In genomic region chr9:121599872-121600585, GRCh38 we compare ENCODE assay signal across 10 cellular contexts. TPM values are rescaled to one million over a fixed set of nuclear protein-coding genes. Genes with fewer than 3 reads are reported as not detected.
DNase-seq lines count a peak whose midpoint lies in the region; ATAC-seq, FAIRE-seq and TF ChIP-seq lines count a peak whose summit lies in the region.
"Had no signal": no experiment of that assay in that cellular context is flagged by ENCODE, and none has a peak within 500 bp of the region (broad histone marks: within the 10 kb centered on the region; RNA-seq: fewer than 3 reads in every experiment).

No MANE protein-coding gene starts in this region.

- peak overlapping the region; percentile 59 to 79 (median 72) for H3K4me3 ChIP-seq in breast epithelium
- H3K4me3 ChIP-seq in subcutaneous abdominal adipose tissue (ENCODE audit: low read depth in 1 of 5, low read length in 5 of 5), result peak overlapping the region; percentile 54 to 72 (median 69)

- H3K9me3 ChIP-seq in breast epithelium, result no peaks in the 10 kb centered on the region
- H3K9me3 ChIP-seq in subcutaneous abdominal adipose tissue (ENCODE audit: control insufficient read depth in 5 of 5, low read length in 5 of 5), result peaks cover 0 to 5% (median 4%) of the 10 kb centered on the region in 5 donors

- H3K9ac ChIP-seq in subcutaneous abdominal adipose tissue (ENCODE audit: low read length in 5 of 5), result peak overlapping the region in 4 of 5 donors; percentile 58 to 85 (median 76)

- no peak overlapping the region for H3K27ac Mint-ChIP-seq in HFFc6
- H3K27ac Mint-ChIP-seq: activated CD4-positive, alpha-beta memory T cell treated with anti-CD3 and anti-CD28 coated beads for 36 hours had no signal

- peak overlapping the region; percentile 62 for H3K4me3 Mint-ChIP-seq in HFFc6
- H3K4me3 Mint-ChIP-seq: activated CD4-positive, alpha-beta memory T cell treated with anti-CD3 and anti-CD28 coated beads for 36 hours had no signal

- DNase-seq in HFFc6 (no peak), breast epithelium (ENCODE audit: low spot score in 2 of 2) (peak in 1 of 2 donors; percentile 22), left lobe of liver (ENCODE audit: low spot score) (no peak), H54 (ENCODE audit: insufficient read length, low spot score) (no peak)
- no peak for DNase-seq in effector CD4-positive, alpha-beta T cell
- DNase-seq: activated CD4-positive, alpha-beta memory T cell treated with anti-CD3 and anti-CD28 coated beads for 36 hours had no signal

- peaks cover 33% of the 10 kb centered on the region for H3K4me1 Mint-ChIP-seq in HFFc6 (ENCODE audit: low read depth)

- FAIRE-seq in H54 (lab: Jason Lieb, UNC), result no peak

- peak; percentile 23 for ATAC-seq in left lobe of liver
- no peak for ATAC-seq in HG03135 (IDR thresholded peaks at IDR 0.05; ENCODE audit: unreplicated experiment)
- ATAC-seq in HG03432 (IDR thresholded peaks at IDR 0.05; ENCODE audit: unreplicated experiment), result no peak

- no peaks in the 10 kb centered on the region for H3K27me3 ChIP-seq in breast epithelium
- H3K27me3 ChIP-seq in subcutaneous abdominal adipose tissue (ENCODE audit: control insufficient read depth in 5 of 5, insufficient read depth in 4 of 5, low read length in 5 of 5), result peaks cover 0 to 5% (median 0%) of the 10 kb centered on the region in 5 donors

- H3K36me3 ChIP-seq in breast epithelium (no peaks in the 10 kb centered on the region), subcutaneous abdominal adipose tissue (ENCODE audit: control insufficient read depth in 5 of 5, insufficient read depth in 5 of 5, low read length in 5 of 5) (no peaks in the 10 kb centered on the region)

- no peaks in the 10 kb centered on the region for H3K36me3 Mint-ChIP-seq in HFFc6 (ENCODE audit: low read depth)
- H3K36me3 Mint-ChIP-seq: activated CD4-positive, alpha-beta memory T cell treated with anti-CD3 and anti-CD28 coated beads for 36 hours had no signal

- intact Hi-C loops in breast epithelium (cut with DNase I; ENCODE audit: low total_unique reads), result no loop called here

- peaks cover 6 to 8% of the 10 kb centered on the region in 2 donors for H3K4me1 ChIP-seq in breast epithelium
- H3K4me1 ChIP-seq in subcutaneous abdominal adipose tissue (ENCODE audit: control insufficient read depth in 5 of 5, insufficient read depth in 5 of 5, low read length in 5 of 5), result peaks cover 12 to 55% (median 50%) of the 10 kb centered on the region in 5 donors

- no peaks in the 10 kb centered on the region for H3K9me3 Mint-ChIP-seq in HFFc6

- TF ChIP-seq CTCF in HFFc6 (IDR thresholded peaks at IDR 0.05) (no peak), breast epithelium (IDR thresholded peaks at IDR 0.05) (no peak)

- H3K27ac ChIP-seq in breast epithelium (peak overlapping the region; percentile 94 to 95), subcutaneous abdominal adipose tissue (ENCODE audit: low read depth, low read length) (no peak overlapping the region)
- H3K27ac ChIP-seq: epithelial cell of prostate had no signal

- TF ChIP-seq POLR2A in breast epithelium (IDR thresholded peaks at IDR 0.05), result no peak
- TF ChIP-seq POLR2A in H54 (IDR thresholded peaks at IDR 0.05; ENCODE audit: low read depth, low read length), result no peak

- H3K27me3 Mint-ChIP-seq in HFFc6 (ENCODE audit: insufficient read depth), result peaks cover 38% of the 10 kb centered on the region

RNA-seq across cellular contexts. Expression of gene DAB2IP, which starts 51.4 kb away (rescaled TPM):
- 10 to 100 TPM; 23.0 to 28.2 (median 25.7) TPM for total RNA-seq in HFFc6 (2021; fragmentation: NEBNext Ultra II Directional; extraction: Animal tissue kit (Norgen Biotek cat#: 25700))
- 10 to 100 TPM; 16.0 to 56.0 (median 55.8) TPM for total RNA-seq in breast epithelium
- total RNA-seq in left lobe of liver, result 27.3 TPM
- total RNA-seq: activated CD4-positive, alpha-beta memory T cell treated with anti-CD3 and anti-CD28 coated beads for 36 hours had no signal
